15 cellular contexts compared by ENCODE assay signal in the genomic region with DNA sequence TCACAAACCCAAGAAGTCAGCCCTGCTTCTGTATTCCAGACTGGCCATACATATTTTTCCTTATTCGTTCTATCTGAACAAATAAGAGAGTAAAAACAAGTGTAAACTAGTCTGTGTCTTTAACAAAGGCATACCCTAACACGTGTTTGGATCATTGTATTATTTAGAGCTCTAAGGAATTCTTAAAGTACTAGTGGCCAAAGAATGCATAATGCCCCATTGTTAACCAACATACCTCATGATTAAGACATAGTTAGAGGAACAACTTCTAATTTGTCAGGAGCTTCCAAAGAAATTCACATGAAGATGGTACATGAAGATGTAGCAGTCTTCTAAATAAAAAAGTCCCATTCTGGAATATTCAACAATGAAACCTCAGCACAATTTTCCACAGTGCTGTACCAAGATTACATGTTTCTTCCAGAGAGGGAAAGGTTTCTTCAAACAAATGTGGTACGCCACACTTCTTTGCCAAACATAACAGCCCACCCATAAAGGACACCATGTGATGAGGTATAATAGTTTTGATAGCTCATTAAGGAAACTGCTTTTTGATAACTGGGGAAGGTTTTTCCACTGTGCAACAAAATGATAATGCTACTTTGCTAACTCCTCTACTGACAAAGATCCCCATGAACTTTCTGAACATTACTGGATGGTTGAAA. TPM values are rescaled to one million over a fixed set of nuclear protein-coding genes. Genes with fewer than 3 reads are reported as not detected.
A peak's percentile ranks its signal among the peaks of the same experiment; 100 is the strongest.
DNase-seq lines count a peak whose midpoint lies in the region; ATAC-seq, FAIRE-seq and TF ChIP-seq lines count a peak whose summit lies in the region.
"Had no signal": no experiment of that assay in that cellular context is flagged by ENCODE, and none has a peak within 500 bp of the region (broad histone marks: within the 10 kb centered on the region; RNA-seq: fewer than 3 reads in every experiment).

No MANE protein-coding gene starts in this region.

- H3K27me3 ChIP-seq in left ventricle myocardium inferior (ENCODE audit: low read depth): no peaks in the 10 kb centered on the region
- H3K27me3 ChIP-seq in endothelial cell of umbilical vein (ENCODE audit: control insufficient read depth in 2 of 2, insufficient read depth in 2 of 2, low read length in 2 of 2): no peaks in the 10 kb centered on the region
- H3K27me3 ChIP-seq in Caco-2 (replicated peaks; ENCODE audit: control insufficient read depth, insufficient read depth, low read length): no peaks in the 10 kb centered on the region

- H3K9me3 Mint-ChIP-seq in type B pancreatic cell (no peaks in the 10 kb centered on the region), Caco-2 (ENCODE audit: unreplicated experiment) (no peaks in the 10 kb centered on the region)
- H3K9me3 Mint-ChIP-seq: activated naive CD8-positive, alpha-beta T cell treated with anti-CD3 and anti-CD28 coated beads for 36 hours; nephron had no signal

- H3K4me3 ChIP-seq in left ventricle myocardium inferior: peak overlapping the region; percentile 71
- no peak overlapping the region for H3K4me3 ChIP-seq in endothelial cell of umbilical vein (replicated peaks in 1 of 3; ENCODE audit: insufficient read depth in 1 of 3, low read depth in 1 of 3, low read length in 3 of 3)
- H3K4me3 ChIP-seq in Caco-2 (ENCODE audit: low read depth, low read length): no peak overlapping the region
- H3K4me3 ChIP-seq: smooth muscle cell had no signal

- H3K9me3 ChIP-seq in left ventricle myocardium inferior (replicated peaks) (no peaks in the 10 kb centered on the region), endothelial cell of umbilical vein (replicated peaks; ENCODE audit: control insufficient read depth, insufficient read depth, low read length) (no peaks in the 10 kb centered on the region), Caco-2 (no peaks in the 10 kb centered on the region)

- TF ChIP-seq CTCF in left ventricle myocardium inferior (IDR thresholded peaks at IDR 0.05; ENCODE audit: borderline replicate concordance) (no peak), endothelial cell of umbilical vein (IDR thresholded peaks at IDR 0.05; ENCODE audit: extremely low read depth in 1 of 2, insufficient read depth in 1 of 2, low read depth in 1 of 2, low read length in 2 of 2) (no peak), type B pancreatic cell (conservative IDR thresholded peaks at IDR 0.05) (no peak), Caco-2 (IDR thresholded peaks at IDR 0.05; ENCODE audit: insufficient read depth in 1 of 2, low read depth in 1 of 2, low read length in 1 of 2, severe bottlenecking in 1 of 2, unreplicated experiment in 1 of 2) (no peak)

- H3K9me1 ChIP-seq in endothelial cell of umbilical vein (replicated peaks; ENCODE audit: control insufficient read depth, extremely low read depth, insufficient read depth, low read length): no peaks in the 10 kb centered on the region

- no peaks in the 10 kb centered on the region for H3K36me3 ChIP-seq in left ventricle myocardium inferior
- H3K36me3 ChIP-seq in endothelial cell of umbilical vein (ENCODE audit: control insufficient read depth in 2 of 2, extremely low read depth in 1 of 2, insufficient read depth in 2 of 2, low read length in 2 of 2): peaks cover 0 to 11% of the 10 kb centered on the region in 2 experiments
- H3K36me3 ChIP-seq in Caco-2 (ENCODE audit: control insufficient read depth, insufficient read depth, low read length): no peaks in the 10 kb centered on the region

- no peak overlapping the region for H3K27ac Mint-ChIP-seq in type B pancreatic cell
- no peak overlapping the region for H3K27ac Mint-ChIP-seq in Caco-2 (ENCODE audit: unreplicated experiment)
- H3K27ac Mint-ChIP-seq: activated naive CD8-positive, alpha-beta T cell treated with anti-CD3 and anti-CD28 coated beads for 36 hours had no signal

- H3K27me3 Mint-ChIP-seq in type B pancreatic cell (no peaks in the 10 kb centered on the region), Caco-2 (ENCODE audit: insufficient read depth, unreplicated experiment) (no peaks in the 10 kb centered on the region)

- DNase-seq in left ventricle myocardium inferior: no peak
- DNase-seq in Right ventricle myocardium superior: no peak
- peak; percentile 85 for DNase-seq in endothelial cell of umbilical vein (ENCODE audit: low read depth, low spot score)
- DNase-seq in myocyte (ENCODE audit: low read depth): peak; percentile 38
- DNase-seq in type B pancreatic cell (ENCODE audit: extremely low spot score, unreplicated experiment): no peak
- no peak for DNase-seq in NCI-H1694 (lab: John Stamatoyannopoulos, UW)
- DNase-seq in Caco-2: no peak
- DNase-seq: activated CD8-positive, alpha-beta memory T cell treated with anti-CD3 and anti-CD28 coated beads, Interleukin-2, amount 50 U/mL, for 48 hours; activated naive CD8-positive, alpha-beta T cell treated with anti-CD3 and anti-CD28 coated beads for 36 hours; cortex of kidney; left cardiac atrium had no signal

- peak overlapping the region; percentile 98 for H3K9ac ChIP-seq in endothelial cell of umbilical vein (replicated peaks; ENCODE audit: extremely low read depth, insufficient read depth, low read length)

- POLR2A ChIA-PET in endothelial cell of umbilical vein (lab: Charles Lee): interaction anchor here (0.7 to 4.3 kb wide), 4 partner anchors 9 to 60 kb away, joined by 3 to 17 read pairs (median 4); no protein-coding TSS in a partner anchor
- POLR2A ChIA-PET in Caco-2 (lab: Charles Lee): no interaction called here

- ATAC-seq in Right ventricle myocardium superior (ENCODE audit: poor library complexity) (no peak), GM21515 (IDR thresholded peaks at IDR 0.05; ENCODE audit: unreplicated experiment) (no peak)
- ATAC-seq: activated CD4-positive, CD25-positive, alpha-beta regulatory T cell treated with anti-CD3 and anti-CD28 coated beads, Interleukin-2, amount 50 U/mL, for 24 hours had no signal

- H3K27ac ChIP-seq in left ventricle myocardium inferior (replicated peaks) (peak overlapping the region; percentile 95), endothelial cell of umbilical vein (ENCODE audit: insufficient read depth, low read depth, low read length) (peak overlapping the region; percentile 94)

- H3K4me2 ChIP-seq in endothelial cell of umbilical vein (ENCODE audit: insufficient read depth, low read length): peak overlapping the region; percentile 93
- H3K4me2 ChIP-seq: smooth muscle cell had no signal

- no peak overlapping the region for H3K4me3 Mint-ChIP-seq in type B pancreatic cell
- no peak overlapping the region for H3K4me3 Mint-ChIP-seq in Caco-2 (ENCODE audit: unreplicated experiment)
- H3K4me3 Mint-ChIP-seq: activated naive CD8-positive, alpha-beta T cell treated with anti-CD3 and anti-CD28 coated beads for 36 hours had no signal

- H3K4me1 ChIP-seq in left ventricle myocardium inferior: peaks cover 76% of the 10 kb centered on the region
- H3K4me1 ChIP-seq in endothelial cell of umbilical vein (ENCODE audit: control insufficient read depth, extremely low read depth, insufficient read depth, low read length): peaks cover 71% of the 10 kb centered on the region
- H3K4me1 ChIP-seq in Caco-2: no peaks in the 10 kb centered on the region

- intact Hi-C loops in left ventricle myocardium inferior (cut with micrococcal nuclease): no loop called here
- intact Hi-C loops in Right ventricle myocardium superior (cut with DNase I): no loop called here
- intact Hi-C loops in endothelial cell of umbilical vein (cut with micrococcal nuclease): loop anchor here (10.0 kb wide), 1 partner anchor 384 kb away; a partner anchor contains a TSS
- intact Hi-C loops in Caco-2 (cut with micrococcal nuclease; ENCODE audit: unreplicated experiment): no loop called here

- H3K79me2 ChIP-seq in endothelial cell of umbilical vein (ENCODE audit: control insufficient read depth, insufficient read depth, low read length): peaks cover 95% of the 10 kb centered on the region

- dilution Hi-C loops in endothelial cell of umbilical vein (cut with MboI; ENCODE audit: extremely low pct_ligation_motif_present, low sequenced_read_pairs): no loop called here

- TF ChIP-seq POLR2A in endothelial cell of umbilical vein (IDR thresholded peaks at IDR 0.05; ENCODE audit: low read depth, low read length): peak; percentile 40

- no peaks in the 10 kb centered on the region for H4K20me1 ChIP-seq in endothelial cell of umbilical vein (replicated peaks; ENCODE audit: control insufficient read depth, extremely low read depth, insufficient read depth, low read length)

- no peak overlapping the region for H2AFZ ChIP-seq in endothelial cell of umbilical vein (ENCODE audit: low read depth, low read length)

- FAIRE-seq in endothelial cell of umbilical vein (lab: Jason Lieb, UNC): no peak

- CTCF ChIA-PET in endothelial cell of umbilical vein (lab: Charles Lee) (interaction anchor here (0.7 to 7.0 kb wide), 11 partner anchors 9 to 470 kb away, joined by 3 to 47 read pairs (median 6); no protein-coding TSS in a partner anchor), Caco-2 (lab: Charles Lee) (no interaction called here)

- BruUV-seq in endothelial cell of umbilical vein (replicated peaks; lab: Mats Ljungman, UMichigan) (no TSS peak), Caco-2 (replicated peaks; lab: Mats Ljungman, UMichigan) (no TSS peak)

- H3K36me3 Mint-ChIP-seq in type B pancreatic cell: no peaks in the 10 kb centered on the region
- H3K36me3 Mint-ChIP-seq in Caco-2 (ENCODE audit: insufficient read depth, unreplicated experiment): no peaks in the 10 kb centered on the region
- H3K36me3 Mint-ChIP-seq: activated naive CD8-positive, alpha-beta T cell treated with anti-CD3 and anti-CD28 coated beads for 36 hours had no signal

- peaks cover 16% of the 10 kb centered on the region for H3K4me1 Mint-ChIP-seq in type B pancreatic cell (ENCODE audit: unreplicated experiment)
- H3K4me1 Mint-ChIP-seq in Caco-2 (ENCODE audit: low read depth, unreplicated experiment): peaks cover 5% of the 10 kb centered on the region

TF ChIP-seq in endothelial cell of umbilical vein, 7 proteins besides CTCF, POLR2A, EP300 and RAD21 (continues in another document):
- TF ChIP-seq EZH2 (IDR thresholded peaks at IDR 0.05; ENCODE audit: borderline replicate concordance, low read depth, low read length, severe bottlenecking) (no peak), MYC (IDR thresholded peaks at IDR 0.05; ENCODE audit: low read depth, low read length) (no peak)

RNA-seq across cellular contexts. Expression of gene PALMD, which starts 5.0 kb away (rescaled TPM):
- total RNA-seq in left ventricle myocardium inferior (123 TPM), Right ventricle myocardium superior (114 TPM), endothelial cell of umbilical vein (137 and 140 TPM in 2 replicates), myocyte (106 and 140 TPM in 2 replicates), type B pancreatic cell (ENCODE audit: low replicate concordance) (0.33 and 2.0 TPM in 2 replicates), Caco-2 (2022) (0.28 TPM in 1 of 2 replicates, not detected in the other)
- polyA plus RNA-seq in endothelial cell of umbilical vein: 40.2 and 52.6 TPM in 2 replicates
- 77.1 and 91.5 TPM in 2 replicates for polyA plus RNA-seq in endothelial cell of umbilical vein (2011; cell fraction: cytosol; rRNA removed)
- 207 and 208 TPM in 2 replicates for polyA plus RNA-seq in endothelial cell of umbilical vein (2011; cell fraction: nucleus; rRNA removed)
- 134 and 174 TPM in 2 replicates for polyA plus RNA-seq in endothelial cell of umbilical vein (2012)
- 100 and 108 TPM in 2 replicates for polyA minus RNA-seq in endothelial cell of umbilical vein
- 1.3 TPM for polyA minus RNA-seq in endothelial cell of umbilical vein (2011; cell fraction: cytosol; rRNA and poly(A)+ RNA removed)
- polyA minus RNA-seq in endothelial cell of umbilical vein (2011; cell fraction: nucleus; rRNA and poly(A)+ RNA removed): 278 and 328 TPM in 2 replicates
- polyA plus RNA-seq in myocyte (2012): 17.5 TPM
- total RNA-seq: activated naive CD8-positive, alpha-beta T cell treated with anti-CD3 and anti-CD28 coated beads for 36 hours had no signal

Comparison
In these comparisons a context has a peak if more than half of its experiments do, and no peak if none do; other contexts are left out.
1. DNase-seq: peak in endothelial cell of umbilical vein (single experiment) and myocyte (single experiment); none in left ventricle myocardium inferior (single experiment), Right ventricle myocardium superior (single experiment), type B pancreatic cell (single experiment), NCI-H1694 (single experiment) and Caco-2 (0 of 2).
2. RNA of gene PALMD, which starts 5.0 kb away (total RNA-seq): 106 to 140 TPM in myocyte, 137 to 140 TPM in endothelial cell of umbilical vein, 123 TPM in left ventricle myocardium inferior (single experiment) and 114 TPM in Right ventricle myocardium superior (single experiment); 0.33 to 2.0 TPM in type B pancreatic cell and 0.28 TPM in Caco-2; every median in the first group is over 10 times any median in the second.